Comparison of ENCODE assay signal across 8 cellular contexts in the genomic region with DNA sequence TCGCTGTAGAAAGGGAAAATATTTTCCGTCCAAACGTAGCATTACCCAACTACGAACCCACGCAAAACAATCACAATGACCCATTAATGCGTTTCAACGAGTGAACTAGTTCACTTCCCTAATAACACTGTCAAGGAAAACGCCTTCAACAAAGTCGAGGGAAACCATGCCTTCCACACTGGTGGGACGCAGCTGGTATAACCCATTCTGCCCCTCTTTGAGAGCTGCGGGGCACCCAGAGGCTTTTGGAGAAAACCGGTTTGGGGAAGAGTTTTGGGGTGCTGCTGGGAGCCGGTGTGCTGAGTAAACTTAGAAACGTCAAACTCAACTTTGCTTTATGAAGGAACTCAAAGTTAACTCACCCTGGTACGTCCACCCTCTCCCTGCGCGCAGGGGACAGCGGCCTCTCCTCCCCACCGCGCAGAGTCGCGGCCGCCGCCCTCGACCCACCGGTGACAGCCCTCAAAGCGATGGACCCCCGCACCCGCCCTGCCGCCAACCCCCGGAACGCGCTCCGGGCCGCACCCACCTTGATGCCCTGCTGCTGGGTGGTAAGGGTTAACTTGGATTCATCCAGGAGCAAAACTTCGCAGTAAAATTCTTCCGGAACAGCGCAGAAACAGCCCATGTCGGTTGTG.
DNase-seq lines count a peak whose midpoint lies in the region; ATAC-seq lines count a peak whose summit lies in the region.

No MANE protein-coding gene starts in this region.

- peaks cover 6% of the 10 kb centered on the region for H3K9me3 Mint-ChIP-seq in stimulated activated memory B cell treated with anti-CD40 and anti-IgM and Interleukin-4, amounts not matched to agents 10 μg/mL and 1 μg/mL and 100 μg/mL, for 72 hours

- peak overlapping the region; percentile 60 for H3K27ac Mint-ChIP-seq in stimulated activated memory B cell treated with anti-CD40 and anti-IgM and Interleukin-4, amounts not matched to agents 10 μg/mL and 1 μg/mL and 100 μg/mL, for 72 hours

- no peak for ATAC-seq in stimulated activated memory B cell treated with anti-CD40 and anti-IgM and Interleukin-4, amounts not matched to agents 10 μg/mL and 1 μg/mL and 100 μg/mL, for 72 hours

- peak; percentile 2 for DNase-seq in stimulated activated CD4-positive, alpha-beta T cell treated with anti-CD3 and anti-CD28 coated beads, Interleukin-15, amount 100 ng/mL, for 24 hours
- DNase-seq in stimulated activated CD4-positive, alpha-beta T cell treated with anti-CD3 and anti-CD28 coated beads, Interleukin-4, amount 100 ng/mL, for 1 hour = no peak
- DNase-seq in adipocyte (ENCODE audit: low read depth) = peak; percentile 2
- DNase-seq in NCI-H2107 treated with DMSO at 0.1 percent for 48 hours (lab: John Stamatoyannopoulos, UW; ENCODE audit: unreplicated experiment) = no peak
- DNase-seq in RPMI8226 = no peak
- no peak for DNase-seq in OCI-M1 (lab: John Stamatoyannopoulos, UW)

- H3K4me3 Mint-ChIP-seq in stimulated activated memory B cell treated with anti-CD40 and anti-IgM and Interleukin-4, amounts not matched to agents 10 μg/mL and 1 μg/mL and 100 μg/mL, for 72 hours = peak overlapping the region; percentile 77

- peaks cover 39% of the 10 kb centered on the region for H3K27me3 Mint-ChIP-seq in stimulated activated memory B cell treated with anti-CD40 and anti-IgM and Interleukin-4, amounts not matched to agents 10 μg/mL and 1 μg/mL and 100 μg/mL, for 72 hours

- H3K9ac ChIP-seq in adipocyte (ENCODE audit: low read length) (peak overlapping the region; percentile 75), iPS-20b (ENCODE audit: low read depth, low read length) (peak overlapping the region; percentile 56; the same call in 1 of the 2 replicates)

- H3K27ac ChIP-seq in iPS-20b (ENCODE audit: low read length) = no peak overlapping the region

- H3K27me3 ChIP-seq in adipocyte (replicated peaks; ENCODE audit: control insufficient read depth, insufficient read depth, low read length) (no peaks in the 10 kb centered on the region), iPS-20b (ENCODE audit: insufficient read depth, low read length) (peaks cover 58% of the 10 kb centered on the region)

- no peaks in the 10 kb centered on the region for H3K9me3 ChIP-seq in adipocyte (ENCODE audit: control insufficient read depth, low read length)
- no peaks in the 10 kb centered on the region for H3K9me3 ChIP-seq in iPS-20b (ENCODE audit: insufficient read depth, low read depth, low read length)

- H3K4me1 ChIP-seq in adipocyte (ENCODE audit: control insufficient read depth, insufficient read depth, low read length) = peaks cover 12% of the 10 kb centered on the region
- peaks cover 4% of the 10 kb centered on the region; the same call in 1 of the 2 replicates for H3K4me1 ChIP-seq in iPS-20b (ENCODE audit: insufficient read depth, low read length)

- H3K4me3 ChIP-seq in adipocyte (ENCODE audit: low read length) = peak overlapping the region; percentile 85
- H3K4me3 ChIP-seq in iPS-20b (ENCODE audit: low read length) = peak overlapping the region; percentile 80

- H3K36me3 Mint-ChIP-seq in stimulated activated memory B cell treated with anti-CD40 and anti-IgM and Interleukin-4, amounts not matched to agents 10 μg/mL and 1 μg/mL and 100 μg/mL, for 72 hours = no peaks in the 10 kb centered on the region

- H3K4me1 Mint-ChIP-seq in stimulated activated memory B cell treated with anti-CD40 and anti-IgM and Interleukin-4, amounts not matched to agents 10 μg/mL and 1 μg/mL and 100 μg/mL, for 72 hours = peaks cover 14% of the 10 kb centered on the region

- no peaks in the 10 kb centered on the region for H3K36me3 ChIP-seq in adipocyte (ENCODE audit: control insufficient read depth, insufficient read depth, low read length, severe bottlenecking)
- no peaks in the 10 kb centered on the region for H3K36me3 ChIP-seq in iPS-20b (ENCODE audit: insufficient read depth, low read depth, low read length)

Comparison
In these comparisons a context has a peak if more than half of its experiments do, and no peak if none do; other contexts are left out.
1. DNase-seq: peak in stimulated activated CD4-positive, alpha-beta T cell treated with anti-CD3 and anti-CD28 coated beads, Interleukin-15, amount 100 ng/mL, for 24 hours (single experiment) and adipocyte (single experiment); none in stimulated activated CD4-positive, alpha-beta T cell treated with anti-CD3 and anti-CD28 coated beads, Interleukin-4, amount 100 ng/mL, for 1 hour (single experiment), NCI-H2107 treated with DMSO at 0.1 percent for 48 hours (single experiment), RPMI8226 (single experiment) and OCI-M1 (single experiment).